In genomic region chr4:172095161-172095560, GRCh38 we compare ENCODE assay signal across 30 cellular contexts.
DNase-seq lines count a peak whose midpoint lies in the region; ATAC-seq and TF ChIP-seq lines count a peak whose summit lies in the region.
"Had no signal": no experiment of that assay in that cellular context is flagged by ENCODE, and none has a peak within 500 bp of the region (broad histone marks: within the 10 kb centered on the region; RNA-seq: fewer than 3 reads in every experiment).

No MANE protein-coding gene starts in this region.

- no peaks in the 10 kb centered on the region for H3K79me2 ChIP-seq in GM23248 (ENCODE audit: insufficient read depth)

- H3K9me3 ChIP-seq in GM23248 (ENCODE audit: low read depth), result no peaks in the 10 kb centered on the region
- H3K9me3 ChIP-seq: A549, gastroesophageal sphincter, sigmoid colon had no signal

- no peaks in the 10 kb centered on the region for H3K4me1 ChIP-seq in GM23248 (ENCODE audit: insufficient read depth)
- H3K4me1 ChIP-seq: A549, gastroesophageal sphincter, sigmoid colon, stomach had no signal

- peaks cover 15% of the 10 kb centered on the region for H3K4me1 Mint-ChIP-seq in WTC11
- no peaks in the 10 kb centered on the region for H3K4me1 Mint-ChIP-seq in activated CD4-positive, alpha-beta memory T cell treated with anti-CD3 and anti-CD28 coated beads, Interleukin-2, amount 10 ng/mL, durations not matched to agents 7 days and 5 days
- H3K4me1 Mint-ChIP-seq: activated naive CD4-positive, alpha-beta T cell treated with anti-CD3 and anti-CD28 coated beads, Interleukin-2, amount 50 U/mL, for 24 hours; CD4-positive, alpha-beta memory T cell; natural killer cell had no signal

- no peak overlapping the region for H3K9ac ChIP-seq in GM23248

- no peak overlapping the region for H3K4me3 ChIP-seq in GM23248
- H3K4me3 ChIP-seq: A549, gastroesophageal sphincter, K562, lung, sigmoid colon, stomach had no signal

- ATAC-seq in WTC11 (peak; percentile 70; the same call in 1 of the 2 replicates), GM18519 (IDR thresholded peaks at IDR 0.05; ENCODE audit: low FRiP score, unreplicated experiment) (no peak)
- ATAC-seq: A549, gastroesophageal sphincter, K562, natural killer cell had no signal

- H3K36me3 ChIP-seq in GM23248 (ENCODE audit: low read depth), result no peaks in the 10 kb centered on the region
- H3K36me3 ChIP-seq: gastroesophageal sphincter, sigmoid colon, stomach had no signal

- in situ Hi-C loops in GM23248 (cut with MboI), result no loop called here

- H3K4me2 ChIP-seq in GM23248 (ENCODE audit: unreplicated experiment), result no peak overlapping the region
- H3K4me2 ChIP-seq: A549 had no signal

- H3K4me3 Mint-ChIP-seq in WTC11, result no peak overlapping the region
- no peak overlapping the region for H3K4me3 Mint-ChIP-seq in activated CD4-positive, alpha-beta memory T cell treated with anti-CD3 and anti-CD28 coated beads, Interleukin-2, amount 10 ng/mL, durations not matched to agents 7 days and 5 days
- H3K4me3 Mint-ChIP-seq: activated naive CD4-positive, alpha-beta T cell treated with anti-CD3 and anti-CD28 coated beads, Interleukin-2, amount 50 U/mL, for 24 hours; CD4-positive, alpha-beta memory T cell; natural killer cell had no signal

- H3K27me3 ChIP-seq in GM23248 (replicated peaks; ENCODE audit: insufficient read depth), result no peaks in the 10 kb centered on the region
- H3K27me3 ChIP-seq: gastroesophageal sphincter, sigmoid colon, stomach had no signal

- no peaks in the 10 kb centered on the region for H3K9me3 Mint-ChIP-seq in WTC11
- H3K9me3 Mint-ChIP-seq in activated CD4-positive, alpha-beta memory T cell treated with anti-CD3 and anti-CD28 coated beads, Interleukin-2, amount 10 ng/mL, durations not matched to agents 7 days and 5 days, result peaks cover 6% of the 10 kb centered on the region

- CTCF ChIA-PET in WTC11 (lab: Charles Lee), result no interaction called here
- CTCF ChIA-PET in activated CD4-positive, alpha-beta memory T cell treated with anti-CD3 and anti-CD28 coated beads, Interleukin-2, amount 10 ng/mL, durations not matched to agents 7 days and 5 days (lab: Charles Lee), result no interaction called here

- no peak for TF ChIP-seq CTCF in WTC11 (IDR thresholded peaks at IDR 0.05)

- H3K36me3 Mint-ChIP-seq in WTC11, result no peaks in the 10 kb centered on the region
- no peaks in the 10 kb centered on the region for H3K36me3 Mint-ChIP-seq in activated CD4-positive, alpha-beta memory T cell treated with anti-CD3 and anti-CD28 coated beads, Interleukin-2, amount 10 ng/mL, durations not matched to agents 7 days and 5 days (ENCODE audit: low read depth)
- H3K36me3 Mint-ChIP-seq: activated naive CD4-positive, alpha-beta T cell treated with anti-CD3 and anti-CD28 coated beads, Interleukin-2, amount 50 U/mL, for 24 hours; CD4-positive, alpha-beta memory T cell had no signal

- H3K9me2 ChIP-seq in GM23248 (ENCODE audit: insufficient read depth), result no peaks in the 10 kb centered on the region

- no peaks in the 10 kb centered on the region for H4K20me1 ChIP-seq in GM23248 (ENCODE audit: insufficient read depth)

- POLR2A ChIA-PET in WTC11 (lab: Charles Lee), result no interaction called here
- POLR2A ChIA-PET in activated CD4-positive, alpha-beta memory T cell treated with anti-CD3 and anti-CD28 coated beads, Interleukin-2, amount 10 ng/mL, durations not matched to agents 7 days and 5 days (lab: Charles Lee), result no interaction called here

- 60 to 62% methylated on average over 4 of the region's 4 CpGs for WGBS in GM23248 (ENCODE audit: low coverage in 1 of 2, low lambda C conversion rate in 2 of 2, missing lambda C conversion rate in 2 of 2), 2 experiments

- no peak overlapping the region for H3K27ac Mint-ChIP-seq in WTC11
- no peak overlapping the region for H3K27ac Mint-ChIP-seq in activated CD4-positive, alpha-beta memory T cell treated with anti-CD3 and anti-CD28 coated beads, Interleukin-2, amount 10 ng/mL, durations not matched to agents 7 days and 5 days
- H3K27ac Mint-ChIP-seq: activated naive CD4-positive, alpha-beta T cell treated with anti-CD3 and anti-CD28 coated beads, Interleukin-2, amount 50 U/mL, for 24 hours; activated T-helper 2 cell treated with anti-CD3 and anti-CD28 coated beads, Interferon-gamma antibody, Interleukin-2, Interleukin-4, amounts not matched to agents 10 μg/mL and 5 μg/mL and 100 μg/mL, durations not matched to agents 14 hours and 24 hours and 36 hours; CD4-positive, alpha-beta memory T cell; natural killer cell had no signal

- H3F3A ChIP-seq in GM23248 (ENCODE audit: insufficient read depth), result no peaks in the 10 kb centered on the region

- DNase-seq in COR-L47 (lab: John Stamatoyannopoulos, UW) (peak; percentile 61), HT1080 (ENCODE audit: low read depth) (peak; percentile 5), NCI-H345 (lab: John Stamatoyannopoulos, UW) (peak; percentile 60), WTC11 (ENCODE audit: low spot score) (no peak), GM23248 (no peak), GDM1 (lab: John Stamatoyannopoulos, UW) (no peak)
- no peak for DNase-seq in activated CD4-positive, alpha-beta memory T cell treated with anti-CD3 and anti-CD28 coated beads, Interleukin-2, amount 10 ng/mL, durations not matched to agents 7 days and 5 days
- DNase-seq: activated CD4-positive, alpha-beta T cell treated with anti-CD3 and anti-CD28 coated beads for 4 hours; activated CD8-positive, alpha-beta memory T cell treated with anti-CD3 and anti-CD28 coated beads for 24 hours; activated T-cell treated with anti-CD3 and anti-CD28 coated beads for 4 hours; CD4-positive, alpha-beta memory T cell; DMS79 treated with DMSO at 0.1 percent for 48 hours; GF-D8; GOT3; natural killer cell; NCI-H1048; NCI-H2171 treated with DMSO at 0.1 percent for 48 hours; NCI-H524; occipital lobe; sigmoid colon; stimulated activated CD4-positive, alpha-beta T cell treated with anti-CD3 and anti-CD28 coated beads, Interleukin-12 subunit alpha, Interleukin-12 subunit beta, amount 100 ng/mL, for 4 hours; stimulated activated CD4-positive, alpha-beta T cell treated with anti-CD3 and anti-CD28 coated beads, Interleukin-2, amount 100 ng/mL, for 48 hours; stomach had no signal

- H3K27me3 Mint-ChIP-seq in WTC11 (ENCODE audit: low read depth), result no peaks in the 10 kb centered on the region
- no peaks in the 10 kb centered on the region for H3K27me3 Mint-ChIP-seq in activated CD4-positive, alpha-beta memory T cell treated with anti-CD3 and anti-CD28 coated beads, Interleukin-2, amount 10 ng/mL, durations not matched to agents 7 days and 5 days
- H3K27me3 Mint-ChIP-seq: activated naive CD4-positive, alpha-beta T cell treated with anti-CD3 and anti-CD28 coated beads, Interleukin-2, amount 50 U/mL, for 24 hours; CD4-positive, alpha-beta memory T cell had no signal

- no peak overlapping the region for H3K27ac ChIP-seq in GM23248
- H3K27ac ChIP-seq: A549, gastroesophageal sphincter, sigmoid colon, stomach had no signal

- H2AFZ ChIP-seq in GM23248, result no peak overlapping the region

TF ChIP-seq in WTC11, 78 proteins besides CTCF, POLR2A, EP300 and RAD21 (continues in another document):
- TF ChIP-seq ZNF671 (CRISPR knock-in tag; IDR thresholded peaks at IDR 0.05), result no peak
- no peak for TF ChIP-seq IRF1 (CRISPR knock-in tag; IDR thresholded peaks at IDR 0.05)
- no peak for TF ChIP-seq ZSCAN18 (CRISPR knock-in tag; IDR thresholded peaks at IDR 0.05)
- no peak for TF ChIP-seq FOXK1 (CRISPR knock-in tag; IDR thresholded peaks at IDR 0.05)
- no peak for TF ChIP-seq CREM (CRISPR knock-in tag; IDR thresholded peaks at IDR 0.05)
- TF ChIP-seq PRRX2 (CRISPR knock-in tag; IDR thresholded peaks at IDR 0.05), result no peak
- no peak for TF ChIP-seq SP1 (CRISPR knock-in tag; conservative IDR thresholded peaks at IDR 0.05)
- no peak for TF ChIP-seq HMGXB4 (CRISPR knock-in tag; IDR thresholded peaks at IDR 0.05)
- TF ChIP-seq ESRRA (CRISPR knock-in tag; IDR thresholded peaks at IDR 0.05; ENCODE audit: borderline replicate concordance), result no peak

Comparison
In these comparisons a context has a peak if more than half of its experiments do, and no peak if none do; other contexts are left out.
1. DNase-seq: peak in COR-L47 (single experiment), HT1080 (single experiment) and NCI-H345 (single experiment); none in WTC11 (single experiment), activated CD4-positive, alpha-beta memory T cell treated with anti-CD3 and anti-CD28 coated beads, Interleukin-2, amount 10 ng/mL, durations not matched to agents 7 days and 5 days (single experiment), GM23248 (single experiment) and GDM1 (single experiment).